In genomic region chr5:117945261-117945660, GRCh38 we compare ENCODE assay signal across 26 cellular contexts.
"Had no signal": no experiment of that assay in that cellular context is flagged by ENCODE, and none has a peak within 500 bp of the region (broad histone marks: within the 10 kb centered on the region; RNA-seq: fewer than 3 reads in every experiment).

No MANE protein-coding gene starts in this region.

- H3K4me1 ChIP-seq: SJSA1 had no signal

- H3K9ac ChIP-seq: KMS-11 had no signal

- H3K4me2 ChIP-seq: KMS-11 had no signal

- H3K9me3 ChIP-seq: SJSA1 had no signal

- H3K4me3 ChIP-seq: cardiac muscle cell, SJSA1 had no signal

- ATAC-seq: activated CD4-positive, CD25-positive, alpha-beta regulatory T cell treated with anti-CD3 and anti-CD28 coated beads, Interleukin-2, amount 50 U/mL, for 24 hours; activated CD8-positive, alpha-beta T cell treated with anti-CD3 and anti-CD28 coated beads for 36 hours; activated naive CD8-positive, alpha-beta T cell treated with anti-CD3 and anti-CD28 coated beads, Interleukin-2, amount 50 U/mL, for 24 hours; Right ventricle myocardium inferior; SK-N-SH treated with all-trans-retinoic acid at 6 μM for 48 hours had no signal

- H3K36me3 ChIP-seq: cardiac muscle cell, SJSA1 had no signal

- DNase-seq: activated CD4-positive, alpha-beta T cell treated with anti-CD3 and anti-CD28 coated beads for 4 hours; activated CD8-positive, alpha-beta memory T cell treated with anti-CD3 and anti-CD28 coated beads, Interleukin-2, amount 50 U/mL, for 48 hours; activated CD8-positive, alpha-beta T cell treated with anti-CD3 and anti-CD28 coated beads for 36 hours; activated effector memory CD4-positive, alpha-beta T cell treated with Interleukin-2 at 50 U/mL for 16 hours; activated naive CD4-positive, alpha-beta T cell; activated naive CD8-positive, alpha-beta T cell treated with anti-CD3 and anti-CD28 coated beads, Interleukin-2, amount 50 U/mL, for 24 hours; activated T-cell treated with anti-CD3 and anti-CD28 coated beads, Interleukin-2, amount 50 U/mL, for 24 hours; amygdala; MV-4-11; NCI-H1092 treated with DMSO at 0.1 percent for 48 hours; NCI-H1417 treated with DMSO at 0.1 percent for 48 hours; NCI-H1694; NCI-H2029; NCI-H2107; NCI-H2171 treated with DMSO at 0.1 percent for 48 hours; NCI-H226; NCI-H526; NCI-H82; RPMI8226; SW 1271 had no signal

- H3K27me3 ChIP-seq: cardiac muscle cell, SJSA1 had no signal

- H3K27ac ChIP-seq: cardiac muscle cell, KMS-11, SJSA1 had no signal
